Comparison of ENCODE assay signal across 1 cellular context in genomic region chr9:137188086-137188489, GRCh38.
TF ChIP-seq lines count a peak whose summit lies in the region.

No MANE protein-coding gene starts in this region.

TF ChIP-seq in endothelial cell of umbilical vein, 7 proteins besides CTCF, POLR2A, EP300 and RAD21:
- no peak for TF ChIP-seq GATA2 (IDR thresholded peaks at IDR 0.05; ENCODE audit: insufficient read depth, insufficient read length, low read depth, low read length)
- no peak for TF ChIP-seq MYC (IDR thresholded peaks at IDR 0.05; ENCODE audit: low read depth, low read length)
- no peak for TF ChIP-seq JUN (IDR thresholded peaks at IDR 0.05; ENCODE audit: borderline replicate concordance, insufficient read depth, insufficient read length, low read depth)
- no peak for TF ChIP-seq EZH2 (IDR thresholded peaks at IDR 0.05; ENCODE audit: borderline replicate concordance, low read depth, low read length, severe bottlenecking)
- no peak for TF ChIP-seq POLR2AphosphoS5 (IDR thresholded peaks at IDR 0.05; ENCODE audit: insufficient read depth, low read depth, low read length)
- TF ChIP-seq, protein P1, sequence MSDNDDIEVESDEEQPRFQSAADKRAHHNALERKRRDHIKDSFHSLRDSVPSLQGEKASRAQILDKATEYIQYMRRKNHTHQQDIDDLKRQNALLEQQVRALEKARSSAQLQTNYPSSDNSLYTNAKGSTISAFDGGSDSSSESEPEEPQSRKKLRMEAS (IDR thresholded peaks at IDR 0.05; ENCODE audit: insufficient read depth, insufficient read length) = no peak
- TF ChIP-seq FOS (IDR thresholded peaks at IDR 0.05; ENCODE audit: borderline replicate concordance, insufficient read depth, low read length) = no peak
